ENCODE assay signal across 12 cellular contexts in the genomic region with DNA sequence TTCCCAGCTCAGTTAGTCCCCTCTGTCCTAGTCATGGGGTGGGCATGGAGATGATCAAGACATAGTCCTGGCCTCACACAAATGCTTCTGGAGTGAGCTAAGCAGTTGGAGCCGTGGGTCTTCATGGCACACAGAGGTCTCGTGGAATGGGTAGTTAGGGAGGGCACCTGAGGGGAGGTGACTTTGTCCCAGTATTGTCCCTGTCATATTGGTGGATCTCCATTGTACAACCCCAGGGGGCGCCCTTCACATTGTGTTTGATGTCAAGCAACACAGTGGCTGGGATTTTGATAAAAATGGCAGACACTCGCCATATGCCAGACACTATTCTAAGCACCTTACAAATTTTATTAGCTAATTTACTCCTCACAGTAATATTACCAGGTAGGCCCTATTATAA.
DNase-seq lines count a peak whose midpoint lies in the region; ATAC-seq and TF ChIP-seq lines count a peak whose summit lies in the region.
"Had no signal": no experiment of that assay in that cellular context is flagged by ENCODE, and none has a peak within 500 bp of the region (broad histone marks: within the 10 kb centered on the region; RNA-seq: fewer than 3 reads in every experiment).

No MANE protein-coding gene starts in this region.

- no peaks in the 10 kb centered on the region for H4K20me1 ChIP-seq in OCI-LY3 (ENCODE audit: insufficient read depth, low read length)

- H3K9me3 ChIP-seq in OCI-LY3 (ENCODE audit: insufficient read depth, low read length) = no peaks in the 10 kb centered on the region

- ATAC-seq in effector memory CD8-positive, alpha-beta T cell (replicated peaks) = no peak
- ATAC-seq: left lobe of liver had no signal

- H3K27me3 ChIP-seq in GM06990 (replicated peaks; ENCODE audit: control insufficient read depth, insufficient read depth, low read length) = peaks cover 3% of the 10 kb centered on the region; the same call in 1 of the 2 replicates
- H3K27me3 ChIP-seq in OCI-LY3 (ENCODE audit: low read depth, low read length) = peaks cover 5% of the 10 kb centered on the region

- H3K4me2 ChIP-seq in OCI-LY3 (ENCODE audit: low read length) = no peak overlapping the region
- H3K4me2 ChIP-seq: KMS-11 had no signal

- no peaks in the 10 kb centered on the region for H3K4me1 ChIP-seq in OCI-LY3 (ENCODE audit: low read length)

- DNase-seq in Ammon's horn (ENCODE audit: low spot score) (peak; percentile 8), GM06990 (ENCODE audit: extremely low read depth, insufficient read length) (no peak), glutamatergic neuron (peak; percentile 57), dedifferentiated amniotic fluid mesenchymal stem cell (ENCODE audit: extremely low spot score) (no peak), putamen (ENCODE audit: low spot score) (no peak)
- no peak for DNase-seq in effector memory CD8-positive, alpha-beta T cell
- DNase-seq: EL, GOT3, occipital lobe had no signal

- no peak overlapping the region for H3K9ac ChIP-seq in OCI-LY3 (ENCODE audit: low read length)
- H3K9ac ChIP-seq: KMS-11 had no signal

- no peak overlapping the region for H2AFZ ChIP-seq in OCI-LY3 (ENCODE audit: low read depth, low read length)

- TF ChIP-seq CTCF in GM06990 (IDR thresholded peaks at IDR 0.05; ENCODE audit: insufficient read depth, low read length, poor library complexity, severe bottlenecking) = peak; percentile 28
- TF ChIP-seq CTCF in OCI-LY3 (IDR thresholded peaks at IDR 0.05; ENCODE audit: low read depth, low read length) = peak; percentile 25
- TF ChIP-seq CTCF in glutamatergic neuron (IDR thresholded peaks at IDR 0.05; ENCODE audit: partially characterized antibody, unreplicated experiment) = peak; percentile 64

- no peak overlapping the region for H3K4me3 Mint-ChIP-seq in glutamatergic neuron (ENCODE audit: unreplicated experiment)
- H3K4me3 Mint-ChIP-seq in effector memory CD8-positive, alpha-beta T cell = no peak overlapping the region

- H3K27me3 Mint-ChIP-seq in glutamatergic neuron (ENCODE audit: unreplicated experiment) = peaks cover 7% of the 10 kb centered on the region
- H3K27me3 Mint-ChIP-seq in effector memory CD8-positive, alpha-beta T cell = peaks cover 50 to 72% of the 10 kb centered on the region in 2 donors

- H3K79me2 ChIP-seq in OCI-LY3 (ENCODE audit: low read length) = no peaks in the 10 kb centered on the region

- no peak overlapping the region for H3K27ac Mint-ChIP-seq in glutamatergic neuron (ENCODE audit: unreplicated experiment)
- no peak overlapping the region for H3K27ac Mint-ChIP-seq in effector memory CD8-positive, alpha-beta T cell

- H3K36me3 ChIP-seq in GM06990 (ENCODE audit: control insufficient read depth, insufficient read depth, low read length) = no peaks in the 10 kb centered on the region
- H3K36me3 ChIP-seq in OCI-LY3 (replicated peaks; ENCODE audit: low read depth, low read length) = no peaks in the 10 kb centered on the region

- peaks cover 1% of the 10 kb centered on the region for H3K9me3 Mint-ChIP-seq in glutamatergic neuron (ENCODE audit: unreplicated experiment)
- no peaks in the 10 kb centered on the region for H3K9me3 Mint-ChIP-seq in effector memory CD8-positive, alpha-beta T cell

- H3K27ac ChIP-seq in OCI-LY3 (ENCODE audit: low read length) = no peak overlapping the region
- H3K27ac ChIP-seq: KMS-11 had no signal

- H3K4me1 Mint-ChIP-seq in glutamatergic neuron (ENCODE audit: low read depth, unreplicated experiment) = peaks cover 21% of the 10 kb centered on the region
- no peaks in the 10 kb centered on the region for H3K4me1 Mint-ChIP-seq in effector memory CD8-positive, alpha-beta T cell (ENCODE audit: low read depth in 2 of 2)

- peaks cover 4% of the 10 kb centered on the region for H3K36me3 Mint-ChIP-seq in glutamatergic neuron (ENCODE audit: unreplicated experiment)
- no peaks in the 10 kb centered on the region for H3K36me3 Mint-ChIP-seq in effector memory CD8-positive, alpha-beta T cell (ENCODE audit: insufficient read depth)

- H3K4me3 ChIP-seq in GM06990 (replicated peaks; ENCODE audit: low read depth, low read length) = no peak overlapping the region
- no peak overlapping the region for H3K4me3 ChIP-seq in OCI-LY3 (ENCODE audit: low read length)

Comparison
In these comparisons a context has a peak if more than half of its experiments do, and no peak if none do; other contexts are left out.
1. DNase-seq: peak in Ammon's horn (single experiment) and glutamatergic neuron (single experiment); none in GM06990 (single experiment), effector memory CD8-positive, alpha-beta T cell (0 of 3), dedifferentiated amniotic fluid mesenchymal stem cell (single experiment) and putamen (single experiment).
2. Peak in every context shown above with its lines, with median percentiles within 50 percentile points of each other: CTCF ChIP-seq.